Comparison of ENCODE assay signal across 13 cellular contexts in genomic region chr6:84411060-84411629, GRCh38.
A peak's percentile ranks its signal among the peaks of the same experiment; 100 is the strongest.
DNase-seq lines count a peak whose midpoint lies in the region; ATAC-seq, FAIRE-seq and TF ChIP-seq lines count a peak whose summit lies in the region.
"Had no signal": no experiment of that assay in that cellular context is flagged by ENCODE, and none has a peak within 500 bp of the region (broad histone marks: within the 10 kb centered on the region; RNA-seq: fewer than 3 reads in every experiment).

No MANE protein-coding gene starts in this region.

- TF ChIP-seq RAD21 in GM12878 (IDR thresholded peaks at IDR 0.05; ENCODE audit: insufficient read depth, low read depth, low read length) = no peak

- no peak overlapping the region for H3K4me3 ChIP-seq in GM12878
- no peak overlapping the region for H3K4me3 ChIP-seq in osteoblast (ENCODE audit: insufficient read depth, low read length)
- H3K4me3 ChIP-seq: neural progenitor cell had no signal

- intact Hi-C loops in GM12878 (cut with micrococcal nuclease; ENCODE audit: unreplicated experiment) = loop anchor here (10.0 kb wide), 1 partner anchor 526 kb away; no protein-coding TSS in a partner anchor

- H3K36me3 ChIP-seq in GM12878 (ENCODE audit: control insufficient read depth in 2 of 2, insufficient read depth in 2 of 2, low read length in 1 of 2) = no peaks in the 10 kb centered on the region
- H3K36me3 ChIP-seq in osteoblast (ENCODE audit: insufficient read depth, low read length) = no peaks in the 10 kb centered on the region
- H3K36me3 ChIP-seq: neural progenitor cell had no signal

- no peak overlapping the region for H3K9ac ChIP-seq in GM12878 (ENCODE audit: control insufficient read depth, insufficient read depth, low read length)
- H3K9ac ChIP-seq: neural progenitor cell had no signal

- H3K9me3 ChIP-seq in GM12878 (replicated peaks; ENCODE audit: control insufficient read depth, insufficient read depth, low read length) (no peaks in the 10 kb centered on the region), osteoblast (ENCODE audit: low read depth, low read length) (no peaks in the 10 kb centered on the region)

- peak; percentile 74 for DNase-seq in GM03348 (ENCODE audit: low spot score)
- DNase-seq in NCI-H1105 treated with DMSO at 0.1 percent for 48 hours (lab: John Stamatoyannopoulos, UW) = peak; percentile 67
- no peak for DNase-seq in GM12878 (ENCODE audit: low read depth, low spot score)
- no peak for DNase-seq in osteoblast (ENCODE audit: insufficient read length, low spot score, missing footprints)
- no peak for DNase-seq in DMS 273 treated with DMSO at 0.1 percent for 48 hours (lab: John Stamatoyannopoulos, UW)
- DNase-seq in Kasumi-1 (lab: John Stamatoyannopoulos, UW) = no peak
- DNase-seq: CD4-positive, alpha-beta memory T cell; left colon; RPMI8226 had no signal

- H3K4me1 ChIP-seq in GM12878 (ENCODE audit: control insufficient read depth, insufficient read depth, low read length) (no peaks in the 10 kb centered on the region), osteoblast (ENCODE audit: insufficient read depth, low read length) (peaks cover 33% of the 10 kb centered on the region)
- H3K4me1 ChIP-seq: neural progenitor cell had no signal

- in situ Hi-C loops in GM12878 (cut with MboI) = no loop called here

- TF ChIP-seq POLR2A in GM12878 (IDR thresholded peaks at IDR 0.05; ENCODE audit: low read depth, low read length) (no peak), GM18505 (IDR thresholded peaks at IDR 0.05; ENCODE audit: borderline replicate concordance, extremely low read depth, insufficient read depth, insufficient read length) (no peak)

- H3K4me2 ChIP-seq in GM12878 (ENCODE audit: control insufficient read depth, insufficient read depth) = no peak overlapping the region
- peak overlapping the region; percentile 61 for H3K4me2 ChIP-seq in osteoblast (ENCODE audit: insufficient read depth, low read length)
- H3K4me2 ChIP-seq: neural progenitor cell had no signal

- H3K79me2 ChIP-seq in GM12878 (ENCODE audit: control insufficient read depth, insufficient read depth, low read length) (no peaks in the 10 kb centered on the region), osteoblast (ENCODE audit: insufficient read depth, low read length) (no peaks in the 10 kb centered on the region)

- TF ChIP-seq EP300 in GM12878 (IDR thresholded peaks at IDR 0.05; ENCODE audit: borderline replicate concordance in 1 of 2, control insufficient read depth in 1 of 2, low read depth in 2 of 2, low read length in 2 of 2) = peak; percentile 82 to 88; a peak in 2 of 4 replicates

- BruUV-seq in GM12878 (replicated peaks; lab: Mats Ljungman, UMichigan) = no TSS peak

- POLR2A ChIA-PET in GM12878 (lab: Charles Lee) = interaction anchor here (1.0 to 1.4 kb wide), 2 partner anchors 9 to 78 kb away, joined by 4 read pairs; no protein-coding TSS in a partner anchor

- RAD21 ChIA-PET in GM12878 (lab: Charles Lee; ENCODE audit: unreplicated experiment) = interaction anchor here (0.7 to 2.7 kb wide), 10 partner anchors 11 to 358 kb away, joined by 3 to 13 read pairs (median 4); no protein-coding TSS in a partner anchor

- WGBS in GM12878 (ENCODE audit: insufficient coverage, insufficient replicate concordance, low lambda C conversion rate, missing lambda C conversion rate) = 0% methylated on average over 1 of the region's 1 CpG

- H3K27me3 ChIP-seq in GM12878 (replicated peaks in 1 of 2; ENCODE audit: control insufficient read depth in 2 of 2, insufficient read depth in 2 of 2, low read length in 1 of 2) (no peaks in the 10 kb centered on the region), osteoblast (ENCODE audit: insufficient read depth, low read length) (no peaks in the 10 kb centered on the region)
- H3K27me3 ChIP-seq: neural progenitor cell had no signal

- no peak for TF ChIP-seq CTCF in GM12878 (IDR thresholded peaks at IDR 0.05 in 2 of 3, conservative IDR thresholded peaks at IDR 0.05 in 1 of 3; ENCODE audit: control insufficient read depth in 2 of 3, extremely low read depth in 1 of 3, insufficient read depth in 1 of 3, low read depth in 3 of 3, low read length in 3 of 3)
- TF ChIP-seq CTCF in osteoblast (IDR thresholded peaks at IDR 0.05; ENCODE audit: extremely low read depth, low read depth, low read length) = no peak

- FAIRE-seq in GM12878 (lab: Jason Lieb, UNC) = peak; percentile 35
- FAIRE-seq: frontal cortex had no signal

- SMC1A ChIA-PET in GM12878 (lab: Charles Lee; ENCODE audit: uncharacterized antibody, unreplicated experiment) = interaction anchor here (0.7 to 2.8 kb wide), 16 partner anchors 10 to 629 kb away, joined by 3 to 14 read pairs (median 6); no protein-coding TSS in a partner anchor

- H2AFZ ChIP-seq in GM12878 (ENCODE audit: control insufficient read depth, low read depth, low read length) = no peak overlapping the region
- peak overlapping the region; percentile 52 for H2AFZ ChIP-seq in osteoblast (ENCODE audit: low read length)
- H2AFZ ChIP-seq: neural progenitor cell had no signal

- CTCF ChIA-PET in GM12878 (lab: Yijun Ruan, JAX) = interaction anchor here (0.6 to 2.0 kb wide), 9 partner anchors 11 to 912 kb away, joined by 3 to 12 read pairs (median 3); no protein-coding TSS in a partner anchor

- H4K20me1 ChIP-seq in GM12878 (ENCODE audit: control insufficient read depth, insufficient read depth) (no peaks in the 10 kb centered on the region), osteoblast (ENCODE audit: insufficient read depth, low read length) (no peaks in the 10 kb centered on the region)

- H3K27ac ChIP-seq in GM12878 (ENCODE audit: control insufficient read depth, insufficient read depth) = no peak overlapping the region
- peak overlapping the region; percentile 25 for H3K27ac ChIP-seq in osteoblast (ENCODE audit: low read depth, low read length)
- H3K27ac ChIP-seq: neural progenitor cell had no signal

- ATAC-seq in GM12878 = peak; percentile 96
- ATAC-seq in GM21360 (IDR thresholded peaks at IDR 0.05; ENCODE audit: unreplicated experiment) = no peak
- no peak for ATAC-seq in GM18505 (IDR thresholded peaks at IDR 0.05; ENCODE audit: unreplicated experiment)
- ATAC-seq: left colon had no signal

TF ChIP-seq in GM12878, 131 proteins besides CTCF, POLR2A, EP300 and RAD21 (continues in another document):
- no peak for TF ChIP-seq CEBPZ (IDR thresholded peaks at IDR 0.05; ENCODE audit: low read depth, low read length)
- no peak for TF ChIP-seq SPI1 (IDR thresholded peaks at IDR 0.05; ENCODE audit: borderline replicate concordance, insufficient read depth, low read depth, low read length)
- no peak for TF ChIP-seq TAF1 (IDR thresholded peaks at IDR 0.05; ENCODE audit: borderline replicate concordance, low read depth, low read length)
- no peak for TF ChIP-seq NRF1 (conservative IDR thresholded peaks at IDR 0.05; ENCODE audit: low read depth, low read length)
- TF ChIP-seq EZH2 (IDR thresholded peaks at IDR 0.05; ENCODE audit: borderline replicate concordance, control insufficient read depth, low read depth, low read length) = no peak
- no peak for TF ChIP-seq CBFB (IDR thresholded peaks at IDR 0.05; ENCODE audit: low read depth)
- TF ChIP-seq FOXM1 (IDR thresholded peaks at IDR 0.05; ENCODE audit: low read depth, low read length) = no peak
- no peak for TF ChIP-seq HCFC1 (IDR thresholded peaks at IDR 0.05; ENCODE audit: low read length)
- 0 out of 2 replicates have a peak, but pooled peaks have one; percentile 74 for TF ChIP-seq NBN (IDR thresholded peaks at IDR 0.05)
- no peak for TF ChIP-seq ATF2 (IDR thresholded peaks at IDR 0.05; ENCODE audit: low read length)
- TF ChIP-seq SUZ12 (IDR thresholded peaks at IDR 0.05; ENCODE audit: unreplicated experiment) = no peak
- no peak; the same call in 1 of the 2 replicates for TF ChIP-seq ZNF384 (IDR thresholded peaks at IDR 0.05; ENCODE audit: borderline replicate concordance, low read depth, low read length)
- TF ChIP-seq BMI1 (IDR thresholded peaks at IDR 0.05; ENCODE audit: borderline replicate concordance) = peak; percentile 85
- no peak for TF ChIP-seq CEBPB (IDR thresholded peaks at IDR 0.05; ENCODE audit: borderline replicate concordance in 1 of 2, low read depth in 2 of 2, low read length in 2 of 2)
- TF ChIP-seq TARDBP (IDR thresholded peaks at IDR 0.05; ENCODE audit: borderline replicate concordance) = no peak

Comparison
In these comparisons a context has a peak if more than half of its experiments do, and no peak if none do; other contexts are left out.
1. DNase-seq: peak in GM03348 (single experiment) and NCI-H1105 treated with DMSO at 0.1 percent for 48 hours (single experiment); none in GM12878 (single experiment), osteoblast (single experiment), DMS 273 treated with DMSO at 0.1 percent for 48 hours (single experiment) and Kasumi-1 (0 of 2).